ENCODE assay signal across 1 cellular context in genomic region chr12:24643120-24644119, GRCh38.
TF ChIP-seq lines count a peak whose summit lies in the region.

No MANE protein-coding gene starts in this region.

TF ChIP-seq in GM23338, 12 proteins besides CTCF, POLR2A, EP300 and RAD21 (continued from another document):
- TF ChIP-seq CREB1 (CRISPR knock-in tag; IDR thresholded peaks at IDR 0.05; ENCODE audit: low read depth): no peak
- TF ChIP-seq ZNF114 (CRISPR knock-in tag; IDR thresholded peaks at IDR 0.05): no peak
- no peak for TF ChIP-seq ZNF331 (CRISPR knock-in tag; IDR thresholded peaks at IDR 0.05; ENCODE audit: low read depth)
- TF ChIP-seq POLR2AphosphoS5 (IDR thresholded peaks at IDR 0.05; ENCODE audit: low read depth): no peak
